Comparison of ENCODE assay signal across 8 cellular contexts in genomic region chr10:61750943-61751471, GRCh38.
A peak's percentile ranks its signal among the peaks of the same experiment; 100 is the strongest.
DNase-seq lines count a peak whose midpoint lies in the region; ATAC-seq and TF ChIP-seq lines count a peak whose summit lies in the region.

No MANE protein-coding gene starts in this region.

- no peaks in the 10 kb centered on the region for H3K27me3 ChIP-seq in vagina

- TF ChIP-seq CTCF in OCI-LY7 (conservative IDR thresholded peaks at IDR 0.05; ENCODE audit: low read length) = peak; percentile 86
- TF ChIP-seq CTCF in vagina (IDR thresholded peaks at IDR 0.05) = peak in 2 of 3 experiments; percentile 13 to 47

- H4K20me1 ChIP-seq in OCI-LY7 (ENCODE audit: insufficient read depth, low read length) = no peaks in the 10 kb centered on the region

- POLR2A ChIA-PET in OCI-LY7 (lab: Charles Lee) = interaction anchor here (0.5 to 2.6 kb wide), 10 partner anchors 14 to 1975 kb away, joined by 3 to 10 read pairs (median 4); no protein-coding TSS in a partner anchor

- DNase-seq in CD1c-positive myeloid dendritic cell (ENCODE audit: extremely low spot score) (peak; percentile 60), OCI-LY7 (ENCODE audit: low spot score) (peak; percentile 81), fibroblast of the conjunctiva (ENCODE audit: low read depth) (peak; percentile 51), posterior cingulate gyrus (peak in 8 of 10 donors; percentile 15 to 86 (median 44)), vagina (ENCODE audit: extremely low spot score in 2 of 2) (no peak)
- peak; percentile 62 for DNase-seq in activated T-cell treated with anti-CD3 and anti-CD28 coated beads, Interleukin-2, amount 50 U/mL, for 4 hours

- no peak overlapping the region for H3K27ac ChIP-seq in OCI-LY7 (ENCODE audit: low read depth, low read length, poor library complexity, severe bottlenecking)
- peak overlapping the region; percentile 50 for H3K27ac ChIP-seq in vagina

- no peaks in the 10 kb centered on the region for H3K36me3 Mint-ChIP-seq in activated T-cell treated with anti-CD3 and anti-CD28 coated beads, Interleukin-2, amount 50 U/mL, for 4 hours (ENCODE audit: insufficient read depth)

- H3K4me1 Mint-ChIP-seq in activated T-cell treated with anti-CD3 and anti-CD28 coated beads, Interleukin-2, amount 50 U/mL, for 4 hours (ENCODE audit: low read depth) = peaks cover 29% of the 10 kb centered on the region

- ATAC-seq in GM19043 (IDR thresholded peaks at IDR 0.05; ENCODE audit: low read depth, unreplicated experiment) (peak; percentile 69), HG03175 (IDR thresholded peaks at IDR 0.05; ENCODE audit: unreplicated experiment) (peak; percentile 79)
- ATAC-seq in activated T-cell treated with anti-CD3 and anti-CD28 coated beads, Interleukin-2, amount 50 U/mL, for 4 hours = peak; percentile 95 to 97

- peak overlapping the region; percentile 34 for H3K4me2 ChIP-seq in OCI-LY7 (ENCODE audit: low read length)

- H3K36me3 ChIP-seq in OCI-LY7 (ENCODE audit: insufficient read depth, low read length) (no peaks in the 10 kb centered on the region), vagina (no peaks in the 10 kb centered on the region)

- H3K27me3 Mint-ChIP-seq in activated T-cell treated with anti-CD3 and anti-CD28 coated beads, Interleukin-2, amount 50 U/mL, for 4 hours (ENCODE audit: low read depth) = no peaks in the 10 kb centered on the region

- intact Hi-C loops in OCI-LY7 (cut with micrococcal nuclease; ENCODE audit: unreplicated experiment) = loop anchor here (2.0 to 5.0 kb wide), 3 partner anchors 81 to 494 kb away; partner anchors contain the start of gene ARID5B
- intact Hi-C loops in posterior cingulate gyrus (cut with DNase I) = no loop called here
- intact Hi-C loops in vagina (cut with DNase I) = no loop called here

- H3K9me3 ChIP-seq in OCI-LY7 (ENCODE audit: low read length) (no peaks in the 10 kb centered on the region), vagina (no peaks in the 10 kb centered on the region)

- no peak overlapping the region for H3K4me3 Mint-ChIP-seq in activated T-cell treated with anti-CD3 and anti-CD28 coated beads, Interleukin-2, amount 50 U/mL, for 4 hours

- BruUV-seq in OCI-LY7 (replicated peaks; lab: Mats Ljungman, UMichigan) = no TSS peak

- no peaks in the 10 kb centered on the region for H3K9me3 Mint-ChIP-seq in activated T-cell treated with anti-CD3 and anti-CD28 coated beads, Interleukin-2, amount 50 U/mL, for 4 hours

- CTCF ChIA-PET in OCI-LY7 (lab: Charles Lee; ENCODE audit: unreplicated experiment) = interaction anchor here (0.6 to 1.2 kb wide), 2 partner anchors 146 to 494 kb away, joined by 4 read pairs; no protein-coding TSS in a partner anchor

- H3K9me2 ChIP-seq in OCI-LY7 (ENCODE audit: insufficient read depth, low read length) = no peaks in the 10 kb centered on the region; the same call in 1 of the 2 replicates

- peak overlapping the region; percentile 96 for H2AFZ ChIP-seq in OCI-LY7 (ENCODE audit: low read length)

- H3K4me3 ChIP-seq in OCI-LY7 (ENCODE audit: low read depth, low read length, poor library complexity, severe bottlenecking) = no peak overlapping the region
- H3K4me3 ChIP-seq in vagina = no peak overlapping the region

- peaks cover 22% of the 10 kb centered on the region for H3K4me1 ChIP-seq in OCI-LY7 (ENCODE audit: insufficient read depth, low read length, poor library complexity, severe bottlenecking)
- H3K4me1 ChIP-seq in vagina = peaks cover 50% of the 10 kb centered on the region

- no peaks in the 10 kb centered on the region for H3K79me2 ChIP-seq in OCI-LY7 (ENCODE audit: insufficient read depth, low read depth, low read length)

- no peak for TF ChIP-seq POLR2A in vagina (IDR thresholded peaks at IDR 0.05)

Comparison
In these comparisons a context has a peak if more than half of its experiments do, and no peak if none do; other contexts are left out.
1. DNase-seq: peak in CD1c-positive myeloid dendritic cell (single experiment), OCI-LY7 (single experiment), activated T-cell treated with anti-CD3 and anti-CD28 coated beads, Interleukin-2, amount 50 U/mL, for 4 hours (single experiment), fibroblast of the conjunctiva (single experiment) and posterior cingulate gyrus (8 of 10); none in vagina (0 of 2).
2. Peak in every context shown above with its lines, with median percentiles within 50 percentile points of each other: ATAC-seq.